In genomic region chr16:5006348-5007193, GRCh38 we compare ENCODE assay signal across 25 cellular contexts. TPM values are rescaled to one million over a fixed set of nuclear protein-coding genes. Genes with fewer than 3 reads are reported as not detected.
DNase-seq lines count a peak whose midpoint lies in the region; ATAC-seq, FAIRE-seq and TF ChIP-seq lines count a peak whose summit lies in the region.
"Had no signal": no experiment of that assay in that cellular context is flagged by ENCODE, and none has a peak within 500 bp of the region (broad histone marks: within the 10 kb centered on the region; RNA-seq: fewer than 3 reads in every experiment).

No MANE protein-coding gene starts in this region.

- H3K18ac ChIP-seq in H1 (ENCODE audit: extremely low read depth, low read length), result no peak overlapping the region

- intact Hi-C loops in left ventricle myocardium inferior (cut with micrococcal nuclease) (no loop called here), right cardiac atrium (cut with DNase I) (no loop called here), sciatic nerve (cut with DNase I) (no loop called here)

- H3K79me2 ChIP-seq in H1 (ENCODE audit: control insufficient read depth in 1 of 2, insufficient read depth in 2 of 2, low read length in 2 of 2) (no peaks in the 10 kb centered on the region), SK-N-SH (ENCODE audit: insufficient read depth) (no peaks in the 10 kb centered on the region)

- TF ChIP-seq POLR2A in H1 (IDR thresholded peaks at IDR 0.05; ENCODE audit: control extremely low read depth in 1 of 2, low read depth in 2 of 2, low read length in 2 of 2), result no peak

- peaks cover 17% of the 10 kb centered on the region for H3K4me1 ChIP-seq in left ventricle myocardium inferior
- H3K4me1 ChIP-seq in right cardiac atrium (ENCODE audit: control insufficient read depth, insufficient read depth, low read length), result no peaks in the 10 kb centered on the region
- peaks cover 0 to 3% (median 0%) of the 10 kb centered on the region in 4 experiments; a peak in 2 of 7 replicates for H3K4me1 ChIP-seq in H1 (replicated peaks in 1 of 4; ENCODE audit: control insufficient read depth in 3 of 4, insufficient read depth in 4 of 4, low read length in 3 of 4)
- H3K4me1 ChIP-seq in SK-N-SH (ENCODE audit: control insufficient read depth in 1 of 2, insufficient read depth in 2 of 2, low read depth in 1 of 2, low read length in 1 of 2), result no peaks in the 10 kb centered on the region

- H4K20me1 ChIP-seq in H1 (replicated peaks in 1 of 2; ENCODE audit: control insufficient read depth in 1 of 2, insufficient read depth in 2 of 2, low read length in 2 of 2) (no peaks in the 10 kb centered on the region), SK-N-SH (ENCODE audit: insufficient read depth) (no peaks in the 10 kb centered on the region)

- no peaks in the 10 kb centered on the region for H3K23me2 ChIP-seq in H1 (ENCODE audit: low read depth, low read length)

- H3K9me3 ChIP-seq in left ventricle myocardium inferior (replicated peaks) (no peaks in the 10 kb centered on the region), right cardiac atrium (ENCODE audit: control insufficient read depth, low read length) (no peaks in the 10 kb centered on the region), H1 (ENCODE audit: insufficient read depth in 2 of 2, low read depth in 1 of 2, low read length in 1 of 2) (no peaks in the 10 kb centered on the region), SK-N-SH (no peaks in the 10 kb centered on the region)

- H3K9me2 ChIP-seq in SK-N-SH, result no peaks in the 10 kb centered on the region

- no peaks in the 10 kb centered on the region for H3F3A ChIP-seq in SK-N-SH (replicated peaks; ENCODE audit: insufficient read depth)

- H3K56ac ChIP-seq in H1 (replicated peaks; ENCODE audit: insufficient read length, low read depth, low read length), result no peak overlapping the region

- peaks cover 18% of the 10 kb centered on the region for H3K36me3 ChIP-seq in left ventricle myocardium inferior
- no peaks in the 10 kb centered on the region for H3K36me3 ChIP-seq in H1 (ENCODE audit: control insufficient read depth in 2 of 4, insufficient read depth in 4 of 4, low read length in 3 of 4)
- no peaks in the 10 kb centered on the region for H3K36me3 ChIP-seq in SK-N-SH (replicated peaks in 1 of 2; ENCODE audit: control insufficient read depth in 1 of 2, insufficient read depth in 2 of 2, low read length in 1 of 2)

- peak overlapping the region; percentile 19 for H3K27ac ChIP-seq in left ventricle myocardium inferior (replicated peaks)
- H3K27ac ChIP-seq in right cardiac atrium (ENCODE audit: low read length), result no peak overlapping the region
- H3K27ac ChIP-seq in H1 (ENCODE audit: low read depth, low read length), result no peak overlapping the region
- no peak overlapping the region for H3K27ac ChIP-seq in SK-N-SH (ENCODE audit: low read depth in 2 of 2, low read length in 1 of 2)
- H3K27ac ChIP-seq: 22Rv1, GM23248 had no signal

- no peaks in the 10 kb centered on the region for H3K27me3 ChIP-seq in left ventricle myocardium inferior (ENCODE audit: low read depth)
- H3K27me3 ChIP-seq in right cardiac atrium (ENCODE audit: control insufficient read depth, insufficient read depth), result no peaks in the 10 kb centered on the region
- no peaks in the 10 kb centered on the region for H3K27me3 ChIP-seq in H1 (replicated peaks in 1 of 4; ENCODE audit: control insufficient read depth in 3 of 4, extremely low read depth in 1 of 4, insufficient read depth in 3 of 4, low read length in 3 of 4)
- H3K27me3 ChIP-seq in SK-N-SH (ENCODE audit: insufficient read depth), result peaks cover 20% of the 10 kb centered on the region; the same call in 1 of the 2 replicates

- no peak overlapping the region for H2BK120ac ChIP-seq in H1 (replicated peaks; ENCODE audit: low read depth, low read length)

- no peak overlapping the region for H3K23ac ChIP-seq in H1 (ENCODE audit: insufficient read length)

- H4K91ac ChIP-seq in H1 (replicated peaks; ENCODE audit: insufficient read length, low read length), result peak overlapping the region; percentile 40

- H3K4me3 ChIP-seq in left ventricle myocardium inferior (peak overlapping the region; percentile 9), right cardiac atrium (ENCODE audit: low read length) (no peak overlapping the region), H1 (ENCODE audit: extremely low read depth in 1 of 4, insufficient read depth in 2 of 4, low read depth in 3 of 4, low read length in 4 of 4) (no peak overlapping the region), SK-N-SH (ENCODE audit: low read depth in 2 of 2, low read length in 1 of 2) (no peak overlapping the region)
- H3K4me3 ChIP-seq: GM23248 had no signal

- TF ChIP-seq CTCF in left ventricle myocardium inferior (IDR thresholded peaks at IDR 0.05; ENCODE audit: borderline replicate concordance) (no peak), H1 (IDR thresholded peaks at IDR 0.05; ENCODE audit: control extremely low read depth in 1 of 3, insufficient read depth in 1 of 3, low read depth in 1 of 3, low read length in 3 of 3) (no peak), SK-N-SH (IDR thresholded peaks at IDR 0.05) (no peak)

- DNase-seq in left ventricle myocardium inferior, result no peak
- DNase-seq in right cardiac atrium, result no peak
- DNase-seq in H1 (ENCODE audit: low read depth in 1 of 2, low spot score in 2 of 2), result no peak
- DNase-seq in sciatic nerve (ENCODE audit: low spot score), result no peak
- DNase-seq in CD1c-positive myeloid dendritic cell (ENCODE audit: extremely low spot score), result no peak
- DNase-seq in SK-N-SH, result no peak
- no peak for DNase-seq in stimulated activated CD4-positive, alpha-beta T cell treated with anti-CD3 and anti-CD28 coated beads, Interleukin-15, amount 100 ng/mL, for 24 hours
- no peak for DNase-seq in NCI-H526 (lab: John Stamatoyannopoulos, UW)
- DNase-seq: AML-193; CD4-positive, CD25-positive, alpha-beta regulatory T cell; DMS153; GF-D8; GM23248; HCEC 1CT; NCI-H1105; NCI-H2081; NCI-H2171 treated with DMSO at 0.1 percent for 48 hours; NCI-H446; NCI-H69 had no signal

- no peak overlapping the region for H2BK5ac ChIP-seq in H1 (ENCODE audit: low read depth, low read length)

- H4K8ac ChIP-seq in H1 (ENCODE audit: extremely low read depth, insufficient read depth, low read length), result no peak overlapping the region

- FAIRE-seq in H1 (lab: Jason Lieb, UNC), result no peak
- FAIRE-seq: GM19239, RCC 7860 had no signal

- no peak overlapping the region for H2BK20ac ChIP-seq in H1 (ENCODE audit: low read length)

- CTCF ChIA-PET in H1 (lab: Charles Lee; ENCODE audit: partially characterized antibody) (interaction anchor here (0.6 to 1.3 kb wide), 4 partner anchors 8 to 1011 kb away, joined by 3 read pairs; no protein-coding TSS in a partner anchor), SK-N-SH (lab: Yijun Ruan, JAX) (no interaction called here)

- H4K5ac ChIP-seq in H1 (ENCODE audit: insufficient read length, low read depth, low read length), result no peak overlapping the region

- no peak for ATAC-seq in right cardiac atrium
- peak; percentile 66 for ATAC-seq in sciatic nerve
- ATAC-seq: Right ventricle myocardium inferior had no signal

- 77% methylated on average over 22 of the region's 22 CpGs for WGBS in right cardiac atrium
- WGBS in H1 (ENCODE audit: extremely low coverage in 1 of 2, insufficient coverage in 1 of 2, insufficient read length in 1 of 2, insufficient replicate concordance in 2 of 2, low coverage in 1 of 2, low lambda C conversion rate in 2 of 2, missing lambda C conversion rate in 1 of 2), 2 experiments, result 88% methylated on average over 22 of the region's 22 CpGs; no CpG with 5 or more reads in 1 of the 2 experiments
- WGBS in SK-N-SH (ENCODE audit: low lambda C conversion rate), result 53% methylated on average over 14 of the region's 22 CpGs

- TF ChIP-seq EP300 in H1 (IDR thresholded peaks at IDR 0.05; ENCODE audit: borderline replicate concordance in 1 of 2, low read depth in 2 of 2, low read length in 2 of 2) (no peak), SK-N-SH (IDR thresholded peaks at IDR 0.05; ENCODE audit: borderline replicate concordance in 1 of 2, low read depth in 1 of 2, low read length in 1 of 2) (no peak)

- H2AFZ ChIP-seq in H1 (ENCODE audit: low read length) (no peak overlapping the region), SK-N-SH (ENCODE audit: low read depth) (no peak overlapping the region)
- H2AFZ ChIP-seq: GM23248 had no signal

- no peak overlapping the region for H3K4ac ChIP-seq in H1 (replicated peaks; ENCODE audit: insufficient read length, low read depth, low read length)

- POLR2A ChIA-PET in H1 (lab: Charles Lee; ENCODE audit: partially characterized antibody), result interaction anchor here (1.2 kb wide), 1 partner anchor 19 kb away, joined by 3 read pairs; no protein-coding TSS in a partner anchor
- POLR2A ChIA-PET in SK-N-SH (lab: Yijun Ruan, JAX), result no interaction called here

- no peak overlapping the region for H2BK15ac ChIP-seq in H1 (ENCODE audit: low read length)

- TF ChIP-seq RAD21 in H1 (IDR thresholded peaks at IDR 0.05 in 1 of 2, conservative IDR thresholded peaks at IDR 0.05 in 1 of 2; ENCODE audit: low read depth in 2 of 2, low read length in 2 of 2) (no peak), SK-N-SH (IDR thresholded peaks at IDR 0.05; ENCODE audit: low read length) (no peak)

- no peak overlapping the region for H2AK5ac ChIP-seq in H1 (ENCODE audit: low read depth, low read length)

- H3K4me2 ChIP-seq in H1 (ENCODE audit: insufficient read depth in 1 of 2, low read depth in 2 of 2, low read length in 2 of 2) (no peak overlapping the region), SK-N-SH (no peak overlapping the region)

- H3K9ac ChIP-seq in H1 (replicated peaks in 1 of 4; ENCODE audit: extremely low read depth in 1 of 4, low read depth in 3 of 4, low read length in 3 of 4) (no peak overlapping the region), SK-N-SH (no peak overlapping the region)
- H3K9ac ChIP-seq: GM23248 had no signal

- no peak overlapping the region for H3K14ac ChIP-seq in H1 (ENCODE audit: insufficient read length)

- H2BK12ac ChIP-seq in H1 (ENCODE audit: low read depth, low read length), result no peak overlapping the region

- no peaks in the 10 kb centered on the region; the same call in 1 of the 2 replicates for H3K79me1 ChIP-seq in H1 (ENCODE audit: low read depth, low read length)

RNA-seq across cellular contexts. Expression of gene NAGPA, which starts 27.2 kb away (rescaled TPM):
- total RNA-seq in left ventricle myocardium inferior (6.6 TPM), right cardiac atrium (10 to 100 TPM in 1 of 4 donors, 1 to 10 TPM in 3; 6.0 to 10.0 (median 7.8) TPM), sciatic nerve (11.5 TPM)
- polyA plus RNA-seq in right cardiac atrium (5.3 TPM), H1 (2011; rRNA removed) (10.1 and 13.6 TPM in 2 replicates), SK-N-SH (2012; rRNA removed) (15.5 and 16.5 TPM in 2 replicates)
- 13.2 and 13.6 TPM in 2 replicates for total RNA-seq in H1 (2021; fragmentation: NEBNext Ultra II Directional; extraction: Animal tissue kit (Norgen Biotek cat#: 25700))
- polyA plus RNA-seq in H1 (2011; cell fraction: cytosol; rRNA removed), result 11.1 TPM
- polyA plus RNA-seq in H1 (2011; cell fraction: nucleus; rRNA removed), result 22.2 TPM
- polyA plus RNA-seq in H1 (2012, experiment 1 of 2), result 6.7 to 12.4 TPM (median 10.6 TPM) in 4 replicates
- 7.6 TPM for polyA plus RNA-seq in H1 (2012, experiment 2 of 2)
- 11.8 TPM for polyA plus RNA-seq in H1 (2013, experiment 1 of 2)
- polyA plus RNA-seq in H1 (2013, experiment 2 of 2), result 10.6 TPM
- 6.0 and 7.2 TPM in 2 replicates for polyA minus RNA-seq in H1 (2011; rRNA and poly(A)+ RNA removed)
- polyA minus RNA-seq in H1 (2011; cell fraction: cytosol; rRNA and poly(A)+ RNA removed), result 4.6 TPM
- 10.6 TPM for polyA minus RNA-seq in H1 (2011; cell fraction: nucleus; rRNA and poly(A)+ RNA removed)
- polyA plus RNA-seq in SK-N-SH (2012; cell fraction: cytosol; rRNA removed), result 6.7 and 12.7 TPM in 2 replicates
- 37.6 and 45.0 TPM in 2 replicates for polyA plus RNA-seq in SK-N-SH (2012; cell fraction: nucleus; rRNA removed)

RNA-seq across cellular contexts. Expression of gene SEC14L5, which starts 48.4 kb away (rescaled TPM):
- total RNA-seq in left ventricle myocardium inferior, result 15.5 TPM
- 1 to 10 TPM in 3 of 4 donors, under 1 TPM in 1; 0.57 to 3.8 (median 2.1) TPM for total RNA-seq in right cardiac atrium
- polyA plus RNA-seq in right cardiac atrium, result 1.4 TPM
- 3.0 and 3.2 TPM in 2 replicates for total RNA-seq in H1 (2021; fragmentation: NEBNext Ultra II Directional; extraction: Animal tissue kit (Norgen Biotek cat#: 25700))
- polyA plus RNA-seq in H1 (2011; rRNA removed), result 1.9 and 2.1 TPM in 2 replicates
- 2.1 TPM for polyA plus RNA-seq in H1 (2011; cell fraction: cytosol; rRNA removed)
- polyA plus RNA-seq in H1 (2011; cell fraction: nucleus; rRNA removed), result 2.7 TPM
- polyA plus RNA-seq in H1 (2012, experiment 1 of 2), result 1.9 to 2.9 TPM (median 2.3 TPM) in 4 replicates
- 1.6 TPM for polyA plus RNA-seq in H1 (2012, experiment 2 of 2)
- polyA plus RNA-seq in H1 (2013, experiment 1 of 2), result 1.1 TPM
- 0.99 TPM for polyA plus RNA-seq in H1 (2013, experiment 2 of 2)
- 4.0 and 5.8 TPM in 2 replicates for polyA minus RNA-seq in H1 (2011; rRNA and poly(A)+ RNA removed)
- polyA minus RNA-seq in H1 (2011; cell fraction: cytosol; rRNA and poly(A)+ RNA removed), result 1.7 TPM
- polyA minus RNA-seq in H1 (2011; cell fraction: nucleus; rRNA and poly(A)+ RNA removed), result 2.9 TPM
- 43.1 TPM for total RNA-seq in sciatic nerve
- polyA plus RNA-seq in SK-N-SH (2012; rRNA removed), result 0.03 and 0.08 TPM in 2 replicates
- 0.01 and 0.03 TPM in 2 replicates for polyA plus RNA-seq in SK-N-SH (2012; cell fraction: cytosol; rRNA removed)
- 0.61 and 1.2 TPM in 2 replicates for polyA plus RNA-seq in SK-N-SH (2012; cell fraction: nucleus; rRNA removed)
- total RNA-seq: GM23248, LHCN-M2 had no signal
- polyA plus RNA-seq: CD4-positive, CD25-positive, alpha-beta regulatory T cell; GM23248 had no signal

RNA-seq across cellular contexts. Expression of gene C16orf89, which starts 59.2 kb away (rescaled TPM):
- total RNA-seq in left ventricle myocardium inferior, result 5.9 TPM
- total RNA-seq in right cardiac atrium, result 1 to 10 TPM; 3.2 to 9.7 (median 6.8) TPM
- 10.9 TPM for polyA plus RNA-seq in right cardiac atrium
- total RNA-seq in H1 (2021; fragmentation: NEBNext Ultra II Directional; extraction: Animal tissue kit (Norgen Biotek cat#: 25700)), result 6.7 and 10.6 TPM in 2 replicates
- polyA plus RNA-seq in H1 (2011; rRNA removed), result 9.9 and 11.0 TPM in 2 replicates
- polyA plus RNA-seq in H1 (2011; cell fraction: cytosol; rRNA removed), result 11.4 TPM
- polyA plus RNA-seq in H1 (2011; cell fraction: nucleus; rRNA removed), result 6.9 TPM
- polyA plus RNA-seq in H1 (2012, experiment 1 of 2), result 4.8 to 10.2 TPM (median 9.6 TPM) in 4 replicates
- polyA plus RNA-seq in H1 (2012, experiment 2 of 2), result 21.5 TPM
- 10.1 TPM for polyA plus RNA-seq in H1 (2013, experiment 1 of 2)
- polyA plus RNA-seq in H1 (2013, experiment 2 of 2), result 15.1 TPM
- 5.7 and 7.5 TPM in 2 replicates for polyA minus RNA-seq in H1 (2011; rRNA and poly(A)+ RNA removed)
- 5.3 TPM for polyA minus RNA-seq in H1 (2011; cell fraction: cytosol; rRNA and poly(A)+ RNA removed)
- polyA minus RNA-seq in H1 (2011; cell fraction: nucleus; rRNA and poly(A)+ RNA removed), result 7.6 TPM
- total RNA-seq in sciatic nerve, result 44.3 TPM
- polyA plus RNA-seq in SK-N-SH (2012; rRNA removed), result 0.18 TPM in 1 of 2 replicates, not detected in the other
- 0.07 TPM in 1 of 2 replicates, not detected in the other for polyA plus RNA-seq in SK-N-SH (2012; cell fraction: cytosol; rRNA removed)
- polyA plus RNA-seq in SK-N-SH (2012; cell fraction: nucleus; rRNA removed), result 0.04 TPM in 1 of 2 replicates, not detected in the other
- total RNA-seq: CD4-positive, CD25-positive, alpha-beta regulatory T cell; Daoy; GM23248; LHCN-M2 had no signal
- polyA plus RNA-seq: CD4-positive, CD25-positive, alpha-beta regulatory T cell; GM23248 had no signal
